Comparison of ENCODE assay signal across 13 cellular contexts in genomic region chr7:36787933-36788378, GRCh38.
DNase-seq lines count a peak whose midpoint lies in the region; ATAC-seq lines count a peak whose summit lies in the region.
"Had no signal": no experiment of that assay in that cellular context is flagged by ENCODE, and none has a peak within 500 bp of the region (broad histone marks: within the 10 kb centered on the region; RNA-seq: fewer than 3 reads in every experiment).

No MANE protein-coding gene starts in this region.

- H3K27ac Mint-ChIP-seq in activated T-cell treated with anti-CD3 and anti-CD28 coated beads, Interleukin-2, amount 50 U/mL, for 24 hours: peak overlapping the region; percentile 13
- no peak overlapping the region for H3K27ac Mint-ChIP-seq in stimulated activated naive CD8-positive, alpha-beta T cell treated with anti-CD3 and anti-CD28 coated beads, Interleukin-15, amount 100 ng/mL, for 72 hours

- H3K36me3 Mint-ChIP-seq in activated T-cell treated with anti-CD3 and anti-CD28 coated beads, Interleukin-2, amount 50 U/mL, for 24 hours (ENCODE audit: low read depth): no peaks in the 10 kb centered on the region

- peaks cover 75% of the 10 kb centered on the region for H3K4me1 Mint-ChIP-seq in activated T-cell treated with anti-CD3 and anti-CD28 coated beads, Interleukin-2, amount 50 U/mL, for 24 hours (ENCODE audit: low read depth)
- H3K4me1 Mint-ChIP-seq in stimulated activated naive CD8-positive, alpha-beta T cell treated with anti-CD3 and anti-CD28 coated beads, Interleukin-15, amount 100 ng/mL, for 72 hours: peaks cover 74% of the 10 kb centered on the region

- ATAC-seq in GM21515 (IDR thresholded peaks at IDR 0.05; ENCODE audit: unreplicated experiment): peak; percentile 73
- peak; percentile 82 for ATAC-seq in stimulated activated naive CD8-positive, alpha-beta T cell treated with anti-CD3 and anti-CD28 coated beads, Interleukin-15, amount 100 ng/mL, for 72 hours
- ATAC-seq: left lung had no signal

- H3K27me3 Mint-ChIP-seq in activated T-cell treated with anti-CD3 and anti-CD28 coated beads, Interleukin-2, amount 50 U/mL, for 24 hours: no peaks in the 10 kb centered on the region
- H3K27me3 Mint-ChIP-seq in stimulated activated naive CD8-positive, alpha-beta T cell treated with anti-CD3 and anti-CD28 coated beads, Interleukin-15, amount 100 ng/mL, for 72 hours: no peaks in the 10 kb centered on the region

- no peak overlapping the region for H3K4me3 Mint-ChIP-seq in activated T-cell treated with anti-CD3 and anti-CD28 coated beads, Interleukin-2, amount 50 U/mL, for 24 hours
- peak overlapping the region; percentile 12 to 62 for H3K4me3 Mint-ChIP-seq in stimulated activated naive CD8-positive, alpha-beta T cell treated with anti-CD3 and anti-CD28 coated beads, Interleukin-15, amount 100 ng/mL, for 72 hours

- no peak for DNase-seq in activated T-cell treated with anti-CD3 and anti-CD28 coated beads, Interleukin-2, amount 50 U/mL, for 24 hours
- DNase-seq in activated T-cell treated with anti-CD3 and anti-CD28 coated beads, Interleukin-2, amount 50 U/mL, for 48 hours: no peak
- DNase-seq in T-helper 22 cell (ENCODE audit: low read depth): peak; percentile 1
- DNase-seq in stimulated activated naive CD8-positive, alpha-beta T cell treated with anti-CD3 and anti-CD28 coated beads, Interleukin-15, amount 100 ng/mL, for 72 hours: peak in 1 of 2 donors; percentile 35
- DNase-seq in T1000 (lab: John Stamatoyannopoulos, UW): no peak
- DNase-seq in NOMO-1 (lab: John Stamatoyannopoulos, UW; ENCODE audit: unreplicated experiment in 2 of 2): no peak
- no peak for DNase-seq in C1 segment of cervical spinal cord (lab: John Stamatoyannopoulos, UW)
- DNase-seq: brain microvascular endothelial cell, GOT3, head of caudate nucleus, left lung, NCI-H1436 treated with DMSO at 0.1 percent for 48 hours had no signal

- H3K9me3 Mint-ChIP-seq in activated T-cell treated with anti-CD3 and anti-CD28 coated beads, Interleukin-2, amount 50 U/mL, for 24 hours: no peaks in the 10 kb centered on the region
- no peaks in the 10 kb centered on the region for H3K9me3 Mint-ChIP-seq in stimulated activated naive CD8-positive, alpha-beta T cell treated with anti-CD3 and anti-CD28 coated beads, Interleukin-15, amount 100 ng/mL, for 72 hours
